Comparison of ENCODE assay signal across 8 cellular contexts in genomic region chr14:31456841-31457664, GRCh38. TPM values are rescaled to one million over a fixed set of nuclear protein-coding genes. Genes with fewer than 3 reads are reported as not detected.
DNase-seq lines count a peak whose midpoint lies in the region; ATAC-seq and TF ChIP-seq lines count a peak whose summit lies in the region.

Gene DTD2, minus strand, starts transcription at chr14:31457506. Its CDS starts 113 bp downstream, at chr14:31457393.

- H3K27ac ChIP-seq in PC-9 (peak within 1 kb of the TSS; percentile 68), muscle layer of colon (ENCODE audit: low read depth, low read length) (peak within 1 kb of the TSS; percentile 69)

- no peaks in the 10 kb centered on the region for H3F3A ChIP-seq in PC-9 (ENCODE audit: insufficient read depth, low read depth)

- POLR2A ChIA-PET in PC-9 (lab: Charles Lee; ENCODE audit: unreplicated experiment): interaction anchor here (0.5 kb wide), 2 partner anchors 248 to 755 kb away, joined by 5 read pairs; no protein-coding TSS in a partner anchor

- no peaks in the 10 kb centered on the region for H3K9me3 Mint-ChIP-seq in activated T-cell treated with anti-CD3 and anti-CD28 coated beads, Interleukin-2, amount 50 U/mL, for 4 hours

- in situ Hi-C loops in KBM-7 (cut with MboI; ENCODE audit: low pct_unique_long_range_greater_than_20kb, low sequenced_read_pairs): no loop called here

- intact Hi-C loops in PC-9 (cut with micrococcal nuclease; ENCODE audit: unreplicated experiment): loop anchor here (1.0 to 10.0 kb wide), 3 partner anchors 15 to 798 kb away; partner anchors contain the start of gene ARHGAP5

- peaks cover 2% of the 10 kb centered on the region for H3K27me3 Mint-ChIP-seq in activated T-cell treated with anti-CD3 and anti-CD28 coated beads, Interleukin-2, amount 50 U/mL, for 4 hours (ENCODE audit: low read depth)

- ATAC-seq in GM21717 (IDR thresholded peaks at IDR 0.05; ENCODE audit: unreplicated experiment): peak; percentile 97
- peak; percentile 98 to 99 for ATAC-seq in activated T-cell treated with anti-CD3 and anti-CD28 coated beads, Interleukin-2, amount 50 U/mL, for 4 hours

- H3K27me3 ChIP-seq in PC-9 (ENCODE audit: insufficient read depth, low read depth): no peaks in the 10 kb centered on the region
- H3K27me3 ChIP-seq in muscle layer of colon (ENCODE audit: control insufficient read depth in 1 of 2, insufficient read depth in 2 of 2, low read length in 2 of 2): no peaks in the 10 kb centered on the region

- H3K36me3 ChIP-seq in PC-9 (ENCODE audit: low read depth): no peaks in the 10 kb centered on the region
- H3K36me3 ChIP-seq in muscle layer of colon (ENCODE audit: insufficient read depth, low read length): peaks cover 9% of the 10 kb centered on the region

- H3K4me3 ChIP-seq in PC-9 (peak within 1 kb of the TSS; percentile 62), muscle layer of colon (ENCODE audit: low read depth in 1 of 2, low read length in 2 of 2) (peak within 1 kb of the TSS; percentile 28 to 99)

- H3K36me3 Mint-ChIP-seq in activated T-cell treated with anti-CD3 and anti-CD28 coated beads, Interleukin-2, amount 50 U/mL, for 4 hours (ENCODE audit: insufficient read depth): peaks cover 8% of the 10 kb centered on the region

- no peaks in the 10 kb centered on the region for H3K9me3 ChIP-seq in PC-9 (ENCODE audit: insufficient read depth, low read depth)
- no peaks in the 10 kb centered on the region for H3K9me3 ChIP-seq in muscle layer of colon (ENCODE audit: low read length)

- peak within 1 kb of the TSS; percentile 89 for H3K9ac ChIP-seq in muscle layer of colon (ENCODE audit: low read length)

- TF ChIP-seq POLR2A in erythroblast (IDR thresholded peaks at IDR 0.05; ENCODE audit: low read length): peak; percentile 87

- TSS peak; percentile 95 for BruUV-seq in PC-9 (replicated peaks; lab: Mats Ljungman, UMichigan)

- TF ChIP-seq CTCF in PC-9 (conservative IDR thresholded peaks at IDR 0.05): no peak

- DNase-seq in DMS53 (lab: John Stamatoyannopoulos, UW) (peak; percentile 96), KBM-7 (peak; percentile 96), PC-9 (peak; percentile 81 to 86), erythroblast (lab: John Stamatoyannopoulos, UW) (peak; percentile 96)
- peak; percentile 90 for DNase-seq in activated T-cell treated with anti-CD3 and anti-CD28 coated beads, Interleukin-2, amount 50 U/mL, for 4 hours
- peak; percentile 79 for DNase-seq in stimulated activated CD8-positive, alpha-beta memory T cell treated with anti-CD3 and anti-CD28 coated beads, Interleukin-7, amount 100 ng/mL, for 24 hours (ENCODE audit: low read depth)

- H3K4me1 ChIP-seq in PC-9 (replicated peaks; ENCODE audit: insufficient read depth) (peaks cover 13% of the 10 kb centered on the region; the same call in 1 of the 2 replicates), muscle layer of colon (ENCODE audit: insufficient read depth, low read length) (peaks cover 8% of the 10 kb centered on the region)

- peak within 1 kb of the TSS; percentile 98 for H3K4me3 Mint-ChIP-seq in activated T-cell treated with anti-CD3 and anti-CD28 coated beads, Interleukin-2, amount 50 U/mL, for 4 hours

- peak within 1 kb of the TSS; percentile 77 for H3K4me2 ChIP-seq in PC-9

- H4K20me1 ChIP-seq in PC-9 (ENCODE audit: insufficient read depth): no peaks in the 10 kb centered on the region

- H2AFZ ChIP-seq in PC-9: peak within 1 kb of the TSS; percentile 93

- CTCF ChIA-PET in PC-9 (lab: Charles Lee): interaction anchor here (1.0 to 1.2 kb wide), 2 partner anchors 48 to 374 kb away, joined by 4 read pairs; no protein-coding TSS in a partner anchor

- peaks cover 28% of the 10 kb centered on the region for H3K4me1 Mint-ChIP-seq in activated T-cell treated with anti-CD3 and anti-CD28 coated beads, Interleukin-2, amount 50 U/mL, for 4 hours (ENCODE audit: low read depth)

- H3K79me2 ChIP-seq in PC-9 (ENCODE audit: low read depth): peaks cover 9% of the 10 kb centered on the region; the same call in 1 of the 2 replicates

- H3K9me2 ChIP-seq in PC-9 (ENCODE audit: insufficient read depth): no peaks in the 10 kb centered on the region

RNA-seq across cellular contexts. Expression of gene DTD2, which starts in this region (rescaled TPM):
- 9.5 and 10.1 TPM in 2 replicates for total RNA-seq in PC-9 (2021)
- 10 to 100 TPM; 29.0 to 31.8 (median 30.2) TPM for total RNA-seq in activated T-cell treated with anti-CD3 and anti-CD28 coated beads, Interleukin-2, amount 50 U/mL, for 4 hours

Comparison
In these comparisons a context has a peak if more than half of its experiments do, and no peak if none do; other contexts are left out.
1. Peak in every context shown above with its lines: DNase-seq, ATAC-seq, H3K4me3 ChIP-seq and H3K27ac ChIP-seq.